2 cellular contexts compared by ENCODE assay signal in the genomic region with DNA sequence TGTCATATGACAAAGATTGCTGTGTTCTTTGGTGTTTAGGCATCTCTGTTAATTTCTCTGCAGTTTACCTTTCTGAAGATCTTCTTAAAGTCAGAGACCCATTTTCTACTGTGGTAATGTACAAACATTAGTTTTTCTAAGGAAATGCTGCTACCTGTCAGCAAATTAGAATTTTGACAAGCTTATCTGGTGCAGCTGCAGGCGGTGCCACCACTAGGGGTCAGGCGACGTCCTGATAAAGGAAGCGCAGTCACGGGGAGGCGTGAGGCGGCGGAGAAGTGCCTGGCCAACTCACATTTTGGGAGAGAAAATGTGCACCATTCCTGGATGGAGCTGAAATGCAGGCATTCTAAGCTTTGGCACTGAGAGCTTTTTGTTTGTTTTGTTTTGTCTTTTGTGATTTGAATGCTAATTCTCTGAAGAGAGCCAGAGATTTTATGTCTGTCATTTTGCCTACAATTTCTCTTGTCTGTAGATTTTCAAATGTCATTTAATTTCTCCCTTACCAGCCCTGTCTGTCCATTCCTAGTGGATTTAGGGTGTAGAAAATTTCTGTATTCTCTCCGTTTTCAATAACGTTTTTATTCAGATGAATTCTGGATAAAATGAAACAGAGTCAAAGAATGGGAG.
TF ChIP-seq lines count a peak whose summit lies in the region.

No MANE protein-coding gene starts in this region.

TF ChIP-seq in GM23338, 12 proteins besides CTCF, POLR2A, EP300 and RAD21 (continued from another document):
- TF ChIP-seq, protein P1, sequence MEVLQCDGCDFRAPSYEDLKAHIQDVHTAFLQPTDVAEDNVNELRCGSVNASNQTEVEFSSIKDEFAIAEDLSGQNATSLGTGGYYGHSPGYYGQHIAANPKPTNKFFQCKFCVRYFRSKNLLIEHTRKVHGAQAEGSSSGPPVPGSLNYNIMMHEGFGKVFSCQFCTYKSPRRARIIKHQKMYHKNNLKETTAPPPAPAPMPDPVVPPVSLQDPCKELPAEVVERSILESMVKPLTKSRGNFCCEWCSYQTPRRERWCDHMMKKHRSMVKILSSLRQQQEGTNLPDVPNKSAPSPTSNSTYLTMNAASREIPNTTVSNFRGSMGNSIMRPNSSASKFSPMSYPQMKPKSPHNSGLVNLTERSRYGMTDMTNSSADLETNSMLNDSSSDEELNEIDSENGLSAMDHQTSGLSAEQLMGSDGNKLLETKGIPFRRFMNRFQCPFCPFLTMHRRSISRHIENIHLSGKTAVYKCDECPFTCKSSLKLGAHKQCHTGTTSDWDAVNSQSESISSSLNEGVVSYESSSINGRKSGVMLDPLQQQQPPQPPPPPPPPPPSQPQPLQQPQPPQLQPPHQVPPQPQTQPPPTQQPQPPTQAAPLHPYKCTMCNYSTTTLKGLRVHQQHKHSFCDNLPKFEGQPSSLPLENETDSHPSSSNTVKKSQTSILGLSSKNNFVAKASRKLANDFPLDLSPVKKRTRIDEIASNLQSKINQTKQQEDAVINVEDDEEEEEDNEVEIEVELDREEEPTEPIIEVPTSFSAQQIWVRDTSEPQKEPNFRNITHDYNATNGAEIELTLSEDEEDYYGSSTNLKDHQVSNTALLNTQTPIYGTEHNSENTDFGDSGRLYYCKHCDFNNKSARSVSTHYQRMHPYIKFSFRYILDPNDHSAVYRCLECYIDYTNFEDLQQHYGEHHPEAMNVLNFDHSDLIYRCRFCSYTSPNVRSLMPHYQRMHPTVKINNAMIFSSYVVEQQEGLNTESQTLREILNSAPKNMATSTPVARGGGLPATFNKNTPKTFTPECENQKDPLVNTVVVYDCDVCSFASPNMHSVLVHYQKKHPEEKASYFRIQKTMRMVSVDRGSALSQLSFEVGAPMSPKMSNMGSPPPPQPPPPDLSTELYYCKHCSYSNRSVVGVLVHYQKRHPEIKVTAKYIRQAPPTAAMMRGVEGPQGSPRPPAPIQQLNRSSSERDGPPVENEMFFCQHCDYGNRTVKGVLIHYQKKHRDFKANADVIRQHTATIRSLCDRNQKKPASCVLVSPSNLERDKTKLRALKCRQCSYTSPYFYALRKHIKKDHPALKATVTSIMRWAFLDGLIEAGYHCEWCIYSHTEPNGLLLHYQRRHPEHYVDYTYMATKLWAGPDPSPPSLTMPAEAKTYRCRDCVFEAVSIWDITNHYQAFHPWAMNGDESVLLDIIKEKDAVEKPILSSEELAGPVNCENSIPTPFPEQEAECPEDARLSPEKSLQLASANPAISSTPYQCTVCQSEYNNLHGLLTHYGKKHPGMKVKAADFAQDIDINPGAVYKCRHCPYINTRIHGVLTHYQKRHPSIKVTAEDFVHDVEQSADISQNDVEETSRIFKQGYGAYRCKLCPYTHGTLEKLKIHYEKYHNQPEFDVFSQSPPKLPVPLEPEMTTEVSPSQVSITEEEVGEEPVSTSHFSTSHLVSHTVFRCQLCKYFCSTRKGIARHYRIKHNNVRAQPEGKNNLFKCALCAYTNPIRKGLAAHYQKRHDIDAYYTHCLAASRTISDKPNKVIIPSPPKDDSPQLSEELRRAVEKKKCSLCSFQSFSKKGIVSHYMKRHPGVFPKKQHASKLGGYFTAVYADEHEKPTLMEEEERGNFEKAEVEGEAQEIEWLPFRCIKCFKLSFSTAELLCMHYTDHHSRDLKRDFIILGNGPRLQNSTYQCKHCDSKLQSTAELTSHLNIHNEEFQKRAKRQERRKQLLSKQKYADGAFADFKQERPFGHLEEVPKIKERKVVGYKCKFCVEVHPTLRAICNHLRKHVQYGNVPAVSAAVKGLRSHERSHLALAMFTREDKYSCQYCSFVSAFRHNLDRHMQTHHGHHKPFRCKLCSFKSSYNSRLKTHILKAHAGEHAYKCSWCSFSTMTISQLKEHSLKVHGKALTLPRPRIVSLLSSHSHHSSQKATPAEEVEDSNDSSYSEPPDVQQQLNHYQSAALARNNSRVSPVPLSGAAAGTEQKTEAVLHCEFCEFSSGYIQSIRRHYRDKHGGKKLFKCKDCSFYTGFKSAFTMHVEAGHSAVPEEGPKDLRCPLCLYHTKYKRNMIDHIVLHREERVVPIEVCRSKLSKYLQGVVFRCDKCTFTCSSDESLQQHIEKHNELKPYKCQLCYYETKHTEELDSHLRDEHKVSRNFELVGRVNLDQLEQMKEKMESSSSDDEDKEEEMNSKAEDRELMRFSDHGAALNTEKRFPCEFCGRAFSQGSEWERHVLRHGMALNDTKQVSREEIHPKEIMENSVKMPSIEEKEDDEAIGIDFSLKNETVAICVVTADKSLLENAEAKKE (CRISPR knock-in tag; IDR thresholded peaks at IDR 0.05) = no peak
- TF ChIP-seq REST (IDR thresholded peaks at IDR 0.05; ENCODE audit: unreplicated experiment) (no peak), POLR2AphosphoS5 (IDR thresholded peaks at IDR 0.05; ENCODE audit: low read depth) (no peak), EZH2phosphoT487 (IDR thresholded peaks at IDR 0.05; ENCODE audit: unreplicated experiment) (no peak), CREB1 (CRISPR knock-in tag; IDR thresholded peaks at IDR 0.05; ENCODE audit: low read depth) (no peak), JUNB (IDR thresholded peaks at IDR 0.05; ENCODE audit: unreplicated experiment) (no peak), ZNF114 (CRISPR knock-in tag; IDR thresholded peaks at IDR 0.05) (no peak)

TF ChIP-seq in SK-N-SH treated with all-trans-retinoic acid at 6 μM for 48 hours, 23 proteins besides CTCF, POLR2A, EP300 and RAD21 (continued from another document):
- TF ChIP-seq, protein P2, sequence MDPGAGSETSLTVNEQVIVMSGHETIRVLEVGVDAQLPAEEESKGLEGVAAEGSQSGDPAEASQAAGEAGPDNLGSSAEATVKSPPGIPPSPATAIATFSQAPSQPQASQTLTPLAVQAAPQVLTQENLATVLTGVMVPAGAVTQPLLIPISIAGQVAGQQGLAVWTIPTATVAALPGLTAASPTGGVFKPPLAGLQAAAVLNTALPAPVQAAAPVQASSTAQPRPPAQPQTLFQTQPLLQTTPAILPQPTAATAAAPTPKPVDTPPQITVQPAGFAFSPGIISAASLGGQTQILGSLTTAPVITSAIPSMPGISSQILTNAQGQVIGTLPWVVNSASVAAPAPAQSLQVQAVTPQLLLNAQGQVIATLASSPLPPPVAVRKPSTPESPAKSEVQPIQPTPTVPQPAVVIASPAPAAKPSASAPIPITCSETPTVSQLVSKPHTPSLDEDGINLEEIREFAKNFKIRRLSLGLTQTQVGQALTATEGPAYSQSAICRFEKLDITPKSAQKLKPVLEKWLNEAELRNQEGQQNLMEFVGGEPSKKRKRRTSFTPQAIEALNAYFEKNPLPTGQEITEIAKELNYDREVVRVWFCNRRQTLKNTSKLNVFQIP (CRISPR knock-in tag; IDR thresholded peaks at IDR 0.05; ENCODE audit: borderline replicate concordance, low read depth) = no peak
- TF ChIP-seq ZC3H10 (CRISPR knock-in tag; IDR thresholded peaks at IDR 0.05) (no peak), GLIS3 (CRISPR knock-in tag; IDR thresholded peaks at IDR 0.05) (no peak), ZFP3 (CRISPR knock-in tag; IDR thresholded peaks at IDR 0.05) (no peak), ARNTL (CRISPR knock-in tag; IDR thresholded peaks at IDR 0.05; ENCODE audit: borderline replicate concordance, low read depth) (no peak), ZNF565 (CRISPR knock-in tag; conservative IDR thresholded peaks at IDR 0.05; ENCODE audit: low read depth) (no peak), CSRNP3 (CRISPR knock-in tag; IDR thresholded peaks at IDR 0.05) (no peak), TOX (CRISPR knock-in tag; IDR thresholded peaks at IDR 0.05; ENCODE audit: borderline replicate concordance) (no peak)
